In the genomic region with DNA sequence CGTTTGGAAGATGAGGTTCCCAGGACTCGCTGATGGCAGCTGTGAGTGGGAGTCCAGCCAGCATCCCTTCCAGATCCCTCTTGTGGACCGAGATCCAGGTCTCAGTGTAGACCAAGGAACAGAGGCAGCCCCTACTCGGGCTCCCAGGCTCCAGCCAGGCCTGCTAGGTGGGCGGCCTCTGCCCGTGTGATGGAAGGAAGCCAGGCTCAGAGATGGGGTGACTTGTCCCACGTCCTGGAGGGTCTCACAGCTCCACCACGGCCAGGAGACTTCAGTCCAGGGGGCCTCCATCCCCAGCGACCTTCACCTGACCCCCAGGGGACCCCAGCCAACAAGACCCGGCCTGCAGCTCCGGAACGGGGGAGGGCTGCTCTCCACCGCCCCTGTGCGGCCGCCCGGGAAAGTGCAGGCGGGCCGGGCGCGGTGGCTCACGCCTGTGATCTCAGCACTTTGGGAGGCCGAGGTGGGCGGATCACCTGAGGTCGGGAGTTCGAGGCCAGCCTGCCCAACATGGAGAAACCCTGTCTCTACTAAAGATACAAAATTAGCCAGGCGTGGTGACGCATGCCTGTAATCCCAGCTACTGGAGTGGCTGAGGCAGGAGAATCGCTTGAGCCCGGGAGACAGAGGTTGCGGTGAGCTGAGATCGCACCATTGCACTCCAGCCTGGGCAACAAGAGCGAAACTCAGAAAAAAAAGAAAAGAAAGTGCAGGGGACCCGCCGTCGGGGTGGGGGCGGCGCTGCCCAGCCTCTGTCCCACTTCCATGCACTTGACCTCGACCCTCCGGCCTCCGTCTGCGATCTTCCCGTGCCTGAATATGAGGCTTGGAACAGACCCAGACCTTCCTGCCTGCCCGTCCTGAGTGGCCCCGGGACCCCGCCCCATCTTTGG, we compare ENCODE assay signal across 9 cellular contexts. TPM values are rescaled to one million over a fixed set of nuclear protein-coding genes. Genes with fewer than 3 reads are reported as not detected.
DNase-seq lines count a peak whose midpoint lies in the region; ATAC-seq and TF ChIP-seq lines count a peak whose summit lies in the region.
"Had no signal": no experiment of that assay in that cellular context is flagged by ENCODE, and none has a peak within 500 bp of the region (broad histone marks: within the 10 kb centered on the region; RNA-seq: fewer than 3 reads in every experiment).

No MANE protein-coding gene starts in this region.

- TF ChIP-seq CTCF in AG09309 (IDR thresholded peaks at IDR 0.05; ENCODE audit: control insufficient read depth, insufficient read depth, low read depth, low read length, missing control alignments) (peak; percentile 72), GM20000 (IDR thresholded peaks at IDR 0.05; ENCODE audit: extremely low read depth, missing control alignments) (peak; percentile 68), natural killer cell (IDR thresholded peaks at IDR 0.05) (peak; percentile 68)

- no peaks in the 10 kb centered on the region for H3K9me3 Mint-ChIP-seq in dendritic cell treated with granulocyte-macrophage colony-stimulating factor and Interleukin-4, amounts not matched to agents 40 ng/mL and 50 ng/mL, for 4 days
- no peaks in the 10 kb centered on the region for H3K9me3 Mint-ChIP-seq in natural killer cell

- H3K4me1 Mint-ChIP-seq in dendritic cell treated with granulocyte-macrophage colony-stimulating factor and Interleukin-4, amounts not matched to agents 40 ng/mL and 50 ng/mL, for 4 days (ENCODE audit: low read depth), result peaks cover 8% of the 10 kb centered on the region
- peaks cover 0 to 10% of the 10 kb centered on the region in 2 donors for H3K4me1 Mint-ChIP-seq in natural killer cell

- peaks cover 4% of the 10 kb centered on the region; the same call in 1 of the 2 replicates for H3K9me3 ChIP-seq in Karpas-422 (ENCODE audit: low read length)

- H3K36me3 Mint-ChIP-seq in dendritic cell treated with granulocyte-macrophage colony-stimulating factor and Interleukin-4, amounts not matched to agents 40 ng/mL and 50 ng/mL, for 4 days (ENCODE audit: low read depth), result no peaks in the 10 kb centered on the region
- no peaks in the 10 kb centered on the region for H3K36me3 Mint-ChIP-seq in natural killer cell

- intact Hi-C loops in dendritic cell treated with granulocyte-macrophage colony-stimulating factor and Interleukin-4, amounts not matched to agents 40 ng/mL and 50 ng/mL, for 4 days (cut with micrococcal nuclease), result no loop called here
- intact Hi-C loops in natural killer cell (cut with micrococcal nuclease), result no loop called here

- H3K9ac ChIP-seq in Karpas-422 (ENCODE audit: low read length), result no peak overlapping the region

- DNase-seq in AG09309 (ENCODE audit: low read depth) (no peak), GM20000 (ENCODE audit: low spot score) (no peak), T-helper 9 cell (peak; percentile 41), natural killer cell (peak; percentile 55), Karpas-422 (no peak), COLO829 (ENCODE audit: low spot score) (no peak)

- H3K27me3 Mint-ChIP-seq in dendritic cell treated with granulocyte-macrophage colony-stimulating factor and Interleukin-4, amounts not matched to agents 40 ng/mL and 50 ng/mL, for 4 days, result peaks cover 58% of the 10 kb centered on the region
- peaks cover 9 to 14% of the 10 kb centered on the region in 2 donors for H3K27me3 Mint-ChIP-seq in natural killer cell (ENCODE audit: low read depth in 2 of 2)

- no peaks in the 10 kb centered on the region for H3K9me2 ChIP-seq in Karpas-422 (replicated peaks; ENCODE audit: insufficient read depth, low read length)

- H3K27ac Mint-ChIP-seq in dendritic cell treated with granulocyte-macrophage colony-stimulating factor and Interleukin-4, amounts not matched to agents 40 ng/mL and 50 ng/mL, for 4 days, result peak overlapping the region; percentile 24
- no peak overlapping the region for H3K27ac Mint-ChIP-seq in natural killer cell

- H3K36me3 ChIP-seq in Karpas-422 (ENCODE audit: insufficient read depth, low read length), result no peaks in the 10 kb centered on the region

- no peak overlapping the region for H2AFZ ChIP-seq in Karpas-422 (ENCODE audit: low read length)

- peaks cover 4% of the 10 kb centered on the region; the same call in 1 of the 2 replicates for H3K4me1 ChIP-seq in Karpas-422 (ENCODE audit: low read length)

- H4K20me1 ChIP-seq in Karpas-422 (ENCODE audit: insufficient read depth, low read depth, low read length), result no peaks in the 10 kb centered on the region

- H3K4me3 Mint-ChIP-seq in dendritic cell treated with granulocyte-macrophage colony-stimulating factor and Interleukin-4, amounts not matched to agents 40 ng/mL and 50 ng/mL, for 4 days, result no peak overlapping the region
- no peak overlapping the region for H3K4me3 Mint-ChIP-seq in natural killer cell

- no peak overlapping the region for H3K4me3 ChIP-seq in AG09309 (ENCODE audit: control insufficient read depth, low read depth, low read length)
- H3K4me3 ChIP-seq in Karpas-422 (ENCODE audit: low read length), result no peak overlapping the region

- no peaks in the 10 kb centered on the region for H3K27me3 ChIP-seq in Karpas-422 (ENCODE audit: low read length)

- H3K4me2 ChIP-seq in Karpas-422 (ENCODE audit: low read depth, low read length, poor library complexity, severe bottlenecking), result no peak overlapping the region

- no peaks in the 10 kb centered on the region for H3K79me2 ChIP-seq in Karpas-422 (ENCODE audit: low read length)

- H3K27ac ChIP-seq in Karpas-422 (ENCODE audit: low read length), result no peak overlapping the region

- ATAC-seq in natural killer cell (peak; percentile 62 to 69 (median 66)), HG03378 (IDR thresholded peaks at IDR 0.05; ENCODE audit: unreplicated experiment) (no peak)

RNA-seq across cellular contexts. Expression of a gene that starts 0.6 kb away (rescaled TPM):
- total RNA-seq in natural killer cell, result under 1 TPM in 2 of 3 donors, not detected in 1; 0.43 to 0.54 TPM
- 0.11 and 0.97 TPM in 2 replicates for total RNA-seq in Karpas-422 (2014; rRNA removed; shearing (Covaris generic); ENCODE audit: low replicate concordance)

RNA-seq across cellular contexts. Expression of a gene that starts 11.6 kb away (rescaled TPM):
- total RNA-seq in natural killer cell, result 10 to 100 TPM; 18.7 to 20.6 (median 18.9) TPM
- 13.8 and 46.6 TPM in 2 replicates for total RNA-seq in Karpas-422 (2014; rRNA removed; shearing (Covaris generic); ENCODE audit: low replicate concordance)

RNA-seq across cellular contexts. Expression of a gene that starts 34.9 kb away (rescaled TPM):
- total RNA-seq in natural killer cell, result under 1 TPM in 1 of 3 donors, not detected in 2; 0.75 TPM
- total RNA-seq in Karpas-422 (2014; rRNA removed; shearing (Covaris generic); ENCODE audit: low replicate concordance), result not detected in 2 replicates

RNA-seq across cellular contexts. Expression of a gene that starts 35.9 kb away (rescaled TPM):
- total RNA-seq in natural killer cell, result 100 to 1,000 TPM in 2 of 3 donors, 10 to 100 TPM in 1; 68.5 to 114 (median 101) TPM
- 25.7 and 96.8 TPM in 2 replicates for total RNA-seq in Karpas-422 (2014; rRNA removed; shearing (Covaris generic); ENCODE audit: low replicate concordance)

RNA-seq across cellular contexts. Expression of a gene that starts 48.2 kb away (rescaled TPM):
- total RNA-seq in natural killer cell, result 100 to 1,000 TPM; 186 to 286 (median 253) TPM
- 0.32 TPM in 1 of 2 replicates, not detected in the other for total RNA-seq in Karpas-422 (2014; rRNA removed; shearing (Covaris generic); ENCODE audit: low replicate concordance)
- total RNA-seq: glomerular endothelial cell had no signal

Comparison
In these comparisons a context has a peak if more than half of its experiments do, and no peak if none do; other contexts are left out.
1. DNase-seq: peak in T-helper 9 cell (single experiment) and natural killer cell (single experiment); none in AG09309 (single experiment), GM20000 (single experiment), Karpas-422 (single experiment) and COLO829 (single experiment).
2. Peak in every context shown above with its lines, with median percentiles within 50 percentile points of each other: CTCF ChIP-seq.